In genomic region chr17:78644971-78645370, GRCh38 we compare ENCODE assay signal across 1 cellular context.
TF ChIP-seq lines count a peak whose summit lies in the region.

No MANE protein-coding gene starts in this region.

TF ChIP-seq in SK-N-SH, 30 proteins besides CTCF, POLR2A, EP300 and RAD21 (continued from another document):
- TF ChIP-seq USF2 (IDR thresholded peaks at IDR 0.05; ENCODE audit: borderline replicate concordance, low read depth, low read length) (no peak), FOSL2 (IDR thresholded peaks at IDR 0.05; ENCODE audit: borderline replicate concordance, low read depth) (no peak), CHD2 (IDR thresholded peaks at IDR 0.05; ENCODE audit: low read length, partially characterized antibody) (no peak), TEAD4 (IDR thresholded peaks at IDR 0.05; ENCODE audit: borderline replicate concordance, insufficient read depth) (no peak), RXRA (IDR thresholded peaks at IDR 0.05; ENCODE audit: borderline replicate concordance, low read depth) (no peak), ELF1 (IDR thresholded peaks at IDR 0.05) (no peak)
